8 cellular contexts compared by ENCODE assay signal in genomic region chr6:131627724-131628682, GRCh38.
A peak's percentile ranks its signal among the peaks of the same experiment; 100 is the strongest.
DNase-seq lines count a peak whose midpoint lies in the region; ATAC-seq lines count a peak whose summit lies in the region.

Gene MED23 (minus strand): TSS chr6:131628242. CDS start chr6:131628049, 193 bp downstream.

- H3K36me3 Mint-ChIP-seq in central memory CD8-positive, alpha-beta T cell (ENCODE audit: insufficient read depth), result peaks cover 24% of the 10 kb centered on the region

- H3K9me3 Mint-ChIP-seq in central memory CD8-positive, alpha-beta T cell, result no peaks in the 10 kb centered on the region

- ATAC-seq in GM19025 (IDR thresholded peaks at IDR 0.05; ENCODE audit: low read depth, unreplicated experiment) (peak; percentile 95), HG03342 (IDR thresholded peaks at IDR 0.05; ENCODE audit: unreplicated experiment) (peak; percentile 93)
- ATAC-seq in central memory CD8-positive, alpha-beta T cell (replicated peaks; ENCODE audit: extremely low read depth, poor library complexity, severe bottlenecking), result peak; percentile 89

- DNase-seq in AG20443 (ENCODE audit: low spot score) (peak; percentile 97), NCI-H345 treated with DMSO at 0.1 percent for 48 hours (lab: John Stamatoyannopoulos, UW; ENCODE audit: unreplicated experiment) (peak; percentile 87), iris pigment epithelial cell (ENCODE audit: low read depth) (peak; percentile 96)
- peak; percentile 89 for DNase-seq in activated CD4-positive, CD25-positive, alpha-beta regulatory T cell treated with anti-CD3 and anti-CD28 coated beads, Interleukin-2, amount 50 U/mL, for 16 hours (ENCODE audit: low read depth, low spot score)
- DNase-seq in central memory CD8-positive, alpha-beta T cell (ENCODE audit: low spot score in 2 of 2), result peak; percentile 92 to 99
- peak; percentile 97 for DNase-seq in stimulated activated CD4-positive, alpha-beta T cell treated with anti-CD3 and anti-CD28 coated beads, Interleukin-12 subunit alpha, Interleukin-12 subunit beta, amount 100 ng/mL, for 4 hours

- H3K4me3 Mint-ChIP-seq in central memory CD8-positive, alpha-beta T cell, result peak within 1 kb of the TSS; percentile 100

- no peaks in the 10 kb centered on the region for H3K27me3 Mint-ChIP-seq in central memory CD8-positive, alpha-beta T cell

- H3K4me1 Mint-ChIP-seq in central memory CD8-positive, alpha-beta T cell, result peaks cover 33% of the 10 kb centered on the region

- H3K27ac Mint-ChIP-seq in central memory CD8-positive, alpha-beta T cell (ENCODE audit: low read depth), result peak within 1 kb of the TSS; percentile 100

Comparison
In these comparisons a context has a peak if more than half of its experiments do, and no peak if none do; other contexts are left out.
1. Peak in every context shown above with its lines: DNase-seq and ATAC-seq.